In the genomic region with DNA sequence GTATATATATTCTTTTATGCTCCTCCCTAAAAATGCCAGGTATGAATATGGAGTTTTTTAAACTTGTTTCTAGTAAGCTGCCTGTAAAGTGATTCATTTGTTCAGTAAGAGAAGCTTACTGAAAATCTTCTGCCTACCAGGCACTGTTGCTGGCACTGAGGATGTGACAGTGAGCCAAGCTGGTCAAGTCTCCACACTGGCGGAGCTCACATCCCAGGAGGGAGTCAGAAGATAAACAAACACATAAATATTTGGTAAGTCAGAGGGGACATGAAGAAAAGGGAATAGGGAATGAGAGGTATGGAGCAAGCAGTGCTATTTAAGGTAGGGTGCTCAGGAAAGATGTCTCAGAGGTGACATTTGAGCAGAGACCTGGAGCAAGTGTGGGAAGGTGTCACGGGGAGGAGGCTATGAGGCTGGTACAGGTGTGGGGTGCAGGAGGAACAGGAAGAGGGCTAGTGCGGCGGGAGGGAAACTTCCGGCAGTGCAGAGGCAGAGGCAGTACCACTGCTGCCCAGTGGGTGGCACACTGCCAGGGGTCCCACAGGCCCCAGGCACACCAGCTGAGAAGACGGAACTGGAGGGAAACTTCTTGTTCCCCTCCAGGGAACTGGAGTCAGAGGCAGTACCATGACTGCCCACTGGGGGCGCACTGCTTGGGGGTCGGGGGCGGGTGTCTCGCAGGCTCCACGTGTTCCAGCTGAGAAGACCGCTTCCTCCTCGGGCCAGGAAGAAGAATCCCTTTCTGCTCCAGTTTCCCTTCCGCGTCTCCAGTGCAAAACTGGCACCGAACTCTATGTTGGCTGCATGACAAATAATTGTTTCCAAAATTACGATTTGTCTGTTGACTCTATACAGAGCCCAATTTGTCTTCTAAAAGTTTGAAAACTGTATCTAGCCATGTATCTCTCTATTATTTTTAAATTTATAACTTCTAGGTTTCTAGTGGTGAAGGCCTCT, we compare ENCODE assay signal across 8 cellular contexts.
DNase-seq lines count a peak whose midpoint lies in the region; ATAC-seq and TF ChIP-seq lines count a peak whose summit lies in the region.

No MANE protein-coding gene starts in this region.

- 34% methylated on average over 9 of the region's 17 CpGs for WGBS in right lobe of liver (ENCODE audit: insufficient coverage, low coverage, low lambda C conversion rate, missing lambda C conversion rate)

- H3K9me3 ChIP-seq in WERI-Rb-1 (ENCODE audit: severe bottlenecking) (no peaks in the 10 kb centered on the region), right lobe of liver (no peaks in the 10 kb centered on the region)

- H3K36me3 ChIP-seq in WERI-Rb-1 (no peaks in the 10 kb centered on the region), right lobe of liver (no peaks in the 10 kb centered on the region)

- H3K27ac ChIP-seq in WERI-Rb-1 (no peak overlapping the region), right lobe of liver (no peak overlapping the region)

- ATAC-seq in HG03103 (IDR thresholded peaks at IDR 0.05; ENCODE audit: low read depth, unreplicated experiment): peak; percentile 98
- no peak for ATAC-seq in right lobe of liver

- H3K4me3 ChIP-seq in WERI-Rb-1 (ENCODE audit: low read depth, low read length) (no peak overlapping the region), right lobe of liver (no peak overlapping the region)

- intact Hi-C loops in right lobe of liver (cut with DNase I): no loop called here

- no peak for TF ChIP-seq POLR2A in right lobe of liver (IDR thresholded peaks at IDR 0.05)

- peak; percentile 22 for DNase-seq in stimulated activated CD4-positive, alpha-beta T cell treated with anti-CD3 and anti-CD28 coated beads, Interleukin-1b, Interleukin-23, amount 100 ng/mL, for 48 hours
- no peak for DNase-seq in stimulated activated CD4-positive, alpha-beta T cell treated with anti-CD3 and anti-CD28 coated beads, Interleukin-12 subunit alpha, Interleukin-12 subunit beta, amount 100 ng/mL, for 4 hours
- DNase-seq in WERI-Rb-1: peak; percentile 50
- DNase-seq in right lobe of liver: no peak
- DNase-seq in NCI-H2029 (lab: John Stamatoyannopoulos, UW): no peak
- DNase-seq in NCI-H345 treated with DMSO at 0.1 percent for 48 hours (lab: John Stamatoyannopoulos, UW; ENCODE audit: unreplicated experiment): no peak
- DNase-seq in T1000 (lab: John Stamatoyannopoulos, UW): no peak

- H3K27me3 ChIP-seq in WERI-Rb-1 (ENCODE audit: insufficient read depth, low read depth, severe bottlenecking) (peaks cover 19% of the 10 kb centered on the region), right lobe of liver (no peaks in the 10 kb centered on the region)

- TF ChIP-seq CTCF in WERI-Rb-1 (IDR thresholded peaks at IDR 0.05; ENCODE audit: low read depth, low read length): peak; percentile 56
- peak; percentile 5 to 39 (median 30) for TF ChIP-seq CTCF in right lobe of liver (IDR thresholded peaks at IDR 0.05)

- no peaks in the 10 kb centered on the region for H3K4me1 ChIP-seq in right lobe of liver

Comparison
In these comparisons a context has a peak if more than half of its experiments do, and no peak if none do; other contexts are left out.
1. DNase-seq: peak in stimulated activated CD4-positive, alpha-beta T cell treated with anti-CD3 and anti-CD28 coated beads, Interleukin-1b, Interleukin-23, amount 100 ng/mL, for 48 hours (single experiment) and WERI-Rb-1 (single experiment); none in stimulated activated CD4-positive, alpha-beta T cell treated with anti-CD3 and anti-CD28 coated beads, Interleukin-12 subunit alpha, Interleukin-12 subunit beta, amount 100 ng/mL, for 4 hours (single experiment), right lobe of liver (0 of 3), NCI-H2029 (single experiment), NCI-H345 treated with DMSO at 0.1 percent for 48 hours (single experiment) and T1000 (single experiment).